In genomic region chr9:124492818-124493217, GRCh38 we compare ENCODE assay signal across 39 cellular contexts. TPM values are rescaled to one million over a fixed set of nuclear protein-coding genes. Genes with fewer than 3 reads are reported as not detected.
"Had no signal": no experiment of that assay in that cellular context is flagged by ENCODE, and none has a peak within 500 bp of the region (broad histone marks: within the 10 kb centered on the region; RNA-seq: fewer than 3 reads in every experiment).

No MANE protein-coding gene starts in this region.

- H3K27ac ChIP-seq: ascending aorta, cardiac muscle cell, VCaP had no signal

- H3K36me3 ChIP-seq: adrenal gland, ascending aorta, cardiac muscle cell had no signal

- H3K27me3 Mint-ChIP-seq: activated CD4-positive, alpha-beta memory T cell treated with anti-CD3 and anti-CD28 coated beads for 36 hours; activated CD8-positive, alpha-beta T cell treated with anti-CD3 and anti-CD28 coated beads for 36 hours; activated naive CD8-positive, alpha-beta T cell treated with anti-CD3 and anti-CD28 coated beads for 36 hours had no signal

- H3K9me3 ChIP-seq: adrenal gland, ascending aorta had no signal

- H3K27ac Mint-ChIP-seq: activated B cell treated with CpG ODN at 0.5 μM for 24 hours; activated CD4-positive, alpha-beta memory T cell treated with anti-CD3 and anti-CD28 coated beads for 36 hours; activated CD8-positive, alpha-beta T cell treated with anti-CD3 and anti-CD28 coated beads for 36 hours; activated naive CD4-positive, alpha-beta T cell treated with anti-CD3 and anti-CD28 coated beads for 36 hours; activated naive CD8-positive, alpha-beta T cell treated with anti-CD3 and anti-CD28 coated beads for 36 hours; activated T-cell treated with anti-CD3 and anti-CD28 coated beads, Interleukin-2, amount 50 U/mL, for 72 hours; activated T-helper 1 cell treated with anti-CD3 and anti-CD28 coated beads, Interleukin-12 subunit alpha, Interleukin-12 subunit beta, Interleukin-2, Interleukin-4 antibody, amounts not matched to agents 30 ng/mL and 10 ng/mL and 1 ng/mL, durations not matched to agents 14 hours and 24 hours and 36 hours; activated T-helper 17 cell treated with anti-CD3 and anti-CD28 coated beads, Interleukin-2, amount 50 U/mL, for 72 hours; brain; T-helper 1 cell treated with Interleukin-12 subunit alpha and Interleukin-12 subunit beta and Interleukin-4 antibody, amounts not matched to agents 30 μg/mL and 1 μg/mL, for 36 hours; T-helper 2 cell treated with Interferon-gamma antibody and Interleukin-4, amounts not matched to agents 5 μg/mL and 100 μg/mL, for 36 hours had no signal

- H3K4me3 ChIP-seq: adrenal gland, ascending aorta, cardiac muscle cell had no signal

- H3K9me3 Mint-ChIP-seq: activated B cell treated with CpG ODN at 0.5 μM for 24 hours; activated CD4-positive, alpha-beta memory T cell treated with anti-CD3 and anti-CD28 coated beads for 36 hours; activated CD8-positive, alpha-beta T cell treated with anti-CD3 and anti-CD28 coated beads for 36 hours; activated naive CD4-positive, alpha-beta T cell treated with anti-CD3 and anti-CD28 coated beads for 36 hours; activated naive CD4-positive, alpha-beta T cell treated with anti-CD3 and anti-CD28 coated beads, Interleukin-2, amount 50 U/mL, for 72 hours; activated naive CD8-positive, alpha-beta T cell treated with anti-CD3 and anti-CD28 coated beads for 36 hours; activated T-cell treated with anti-CD3 and anti-CD28 coated beads, Interleukin-2, amount 50 U/mL, for 4 hours; activated T-cell treated with anti-CD3 and anti-CD28 coated beads, Interleukin-2, amount 50 U/mL, for 72 hours; activated T-helper 1 cell treated with anti-CD3 and anti-CD28 coated beads, Interleukin-12 subunit alpha, Interleukin-12 subunit beta, Interleukin-2, Interleukin-4 antibody, amounts not matched to agents 30 ng/mL and 10 ng/mL and 1 ng/mL, durations not matched to agents 14 hours and 24 hours and 36 hours; activated T-helper 17 cell treated with anti-CD3 and anti-CD28 coated beads, Interleukin-2, amount 50 U/mL, for 72 hours; central memory CD8-positive, alpha-beta T cell; T-helper 1 cell treated with Interleukin-12 subunit alpha and Interleukin-12 subunit beta and Interleukin-4 antibody, amounts not matched to agents 30 μg/mL and 1 μg/mL, for 36 hours; T-helper 2 cell treated with Interferon-gamma antibody and Interleukin-4, amounts not matched to agents 5 μg/mL and 100 μg/mL, for 36 hours had no signal

- H3K27me3 ChIP-seq: adrenal gland, ascending aorta, cardiac muscle cell had no signal

- H3K4me1 ChIP-seq: ascending aorta had no signal

- H3K36me3 Mint-ChIP-seq: activated CD4-positive, alpha-beta memory T cell treated with anti-CD3 and anti-CD28 coated beads for 36 hours; activated naive CD4-positive, alpha-beta T cell treated with anti-CD3 and anti-CD28 coated beads, Interleukin-2, amount 50 U/mL, for 72 hours; activated naive CD8-positive, alpha-beta T cell treated with anti-CD3 and anti-CD28 coated beads for 36 hours; brain had no signal

- H3K4me3 Mint-ChIP-seq: activated B cell treated with CpG ODN at 0.5 μM for 24 hours; activated CD4-positive, alpha-beta memory T cell treated with anti-CD3 and anti-CD28 coated beads for 36 hours; activated CD8-positive, alpha-beta T cell treated with anti-CD3 and anti-CD28 coated beads for 36 hours; activated naive CD4-positive, alpha-beta T cell treated with anti-CD3 and anti-CD28 coated beads for 36 hours; activated naive CD8-positive, alpha-beta T cell treated with anti-CD3 and anti-CD28 coated beads for 36 hours; activated T-cell treated with anti-CD3 and anti-CD28 coated beads, Interleukin-2, amount 50 U/mL, for 4 hours; activated T-cell treated with anti-CD3 and anti-CD28 coated beads, Interleukin-2, amount 50 U/mL, for 72 hours; activated T-helper 1 cell treated with anti-CD3 and anti-CD28 coated beads, Interleukin-12 subunit alpha, Interleukin-12 subunit beta, Interleukin-2, Interleukin-4 antibody, amounts not matched to agents 30 ng/mL and 10 ng/mL and 1 ng/mL, durations not matched to agents 14 hours and 24 hours and 36 hours; activated T-helper 17 cell treated with anti-CD3 and anti-CD28 coated beads, Interleukin-2, amount 50 U/mL, for 72 hours; brain; central memory CD8-positive, alpha-beta T cell; T-helper 1 cell treated with Interleukin-12 subunit alpha and Interleukin-12 subunit beta and Interleukin-4 antibody, amounts not matched to agents 30 μg/mL and 1 μg/mL, for 36 hours; T-helper 2 cell treated with Interferon-gamma antibody and Interleukin-4, amounts not matched to agents 5 μg/mL and 100 μg/mL, for 36 hours had no signal

- DNase-seq: activated B cell treated with CpG ODN at 0.5 μM for 24 hours; activated CD4-positive, alpha-beta memory T cell treated with anti-CD3 and anti-CD28 coated beads for 36 hours; activated CD4-positive, alpha-beta T cell treated with anti-CD3 and anti-CD28 coated beads for 4 hours; activated CD4-positive, alpha-beta T cell treated with anti-CD3 and anti-CD28 coated beads, Interleukin-2, amount 50 U/mL, for 1 hour; activated CD4-positive, alpha-beta T cell treated with anti-CD3 and anti-CD28 coated beads, Interleukin-2, amount 50 U/mL, for 4 hours; activated CD4-positive, CD25-positive, alpha-beta regulatory T cell treated with anti-CD3 and anti-CD28 coated beads, Interleukin-2, amount 50 U/mL, for 72 hours; activated CD8-positive, alpha-beta memory T cell treated with anti-CD3 and anti-CD28 coated beads, Interleukin-2, amount 50 U/mL, for 4 hours; activated CD8-positive, alpha-beta T cell treated with anti-CD3 and anti-CD28 coated beads for 36 hours; activated effector memory CD4-positive, alpha-beta T cell treated with anti-CD3 and anti-CD28 coated beads, Interleukin-2, amount 50 U/mL, for 16 hours; activated gamma-delta T cell treated with Interleukin-2 at 50 U/mL for 16 hours; activated naive CD4-positive, alpha-beta T cell; activated naive CD4-positive, alpha-beta T cell treated with anti-CD3 and anti-CD28 coated beads for 36 hours; activated naive CD4-positive, alpha-beta T cell treated with anti-CD3 and anti-CD28 coated beads, Interleukin-2, amount 50 U/mL, for 16 hours; activated naive CD8-positive, alpha-beta T cell treated with anti-CD3 and anti-CD28 coated beads for 36 hours; activated T-cell treated with anti-CD3 and anti-CD28 coated beads for 4 hours; activated T-cell treated with anti-CD3 and anti-CD28 coated beads, Interleukin-2, amount 50 U/mL, for 1 hour; activated T-cell treated with anti-CD3 and anti-CD28 coated beads, Interleukin-2, amount 50 U/mL, for 4 hours; activated T-cell treated with anti-CD3 and anti-CD28 coated beads, Interleukin-2, amount 50 U/mL, for 72 hours; amniotic stem cell; caudate nucleus; cerebellar nuclear complex; T-helper 1 cell; T-helper 2 cell; T-helper 9 cell had no signal

- FAIRE-seq: bronchial epithelial cell, TTC549 had no signal

RNA-seq across cellular contexts. Expression of gene NR5A1, which starts 14.4 kb away (rescaled TPM):
- total RNA-seq: activated B cell treated with CpG ODN at 0.5 μM for 24 hours; activated CD4-positive, alpha-beta memory T cell treated with anti-CD3 and anti-CD28 coated beads for 36 hours; activated CD8-positive, alpha-beta memory T cell treated with anti-CD3 and anti-CD28 coated beads for 36 hours; activated CD8-positive, alpha-beta T cell treated with anti-CD3 and anti-CD28 coated beads for 36 hours; activated naive CD4-positive, alpha-beta T cell treated with anti-CD3 and anti-CD28 coated beads for 36 hours; activated naive CD4-positive, alpha-beta T cell treated with anti-CD3 and anti-CD28 coated beads, Interleukin-2, amount 50 U/mL, for 72 hours; activated naive CD8-positive, alpha-beta T cell treated with anti-CD3 and anti-CD28 coated beads for 36 hours; activated T-helper 1 cell treated with anti-CD3 and anti-CD28 coated beads, Interleukin-12 subunit alpha, Interleukin-12 subunit beta, Interleukin-2, Interleukin-4 antibody, amounts not matched to agents 30 ng/mL and 10 ng/mL and 1 ng/mL, durations not matched to agents 14 hours and 24 hours and 36 hours; activated T-helper 17 cell treated with anti-CD3 and anti-CD28 coated beads, Interleukin-2, amount 50 U/mL, for 72 hours; bronchial epithelial cell; chondrocyte had no signal
- polyA plus RNA-seq: cardiac muscle cell had no signal

RNA-seq across cellular contexts. Expression of gene ADGRD2, which starts 42.6 kb away (rescaled TPM):
- total RNA-seq: activated B cell treated with CpG ODN at 0.5 μM for 24 hours; activated CD4-positive, alpha-beta memory T cell treated with anti-CD3 and anti-CD28 coated beads for 36 hours; activated CD8-positive, alpha-beta memory T cell treated with anti-CD3 and anti-CD28 coated beads for 36 hours; activated CD8-positive, alpha-beta T cell treated with anti-CD3 and anti-CD28 coated beads for 36 hours; activated naive CD4-positive, alpha-beta T cell treated with anti-CD3 and anti-CD28 coated beads for 36 hours; activated naive CD4-positive, alpha-beta T cell treated with anti-CD3 and anti-CD28 coated beads, Interleukin-2, amount 50 U/mL, for 72 hours; activated naive CD8-positive, alpha-beta T cell treated with anti-CD3 and anti-CD28 coated beads for 36 hours; activated T-cell treated with anti-CD3 and anti-CD28 coated beads, Interleukin-2, amount 50 U/mL, for 4 hours; activated T-cell treated with anti-CD3 and anti-CD28 coated beads, Interleukin-2, amount 50 U/mL, for 72 hours; activated T-helper 1 cell treated with anti-CD3 and anti-CD28 coated beads, Interleukin-12 subunit alpha, Interleukin-12 subunit beta, Interleukin-2, Interleukin-4 antibody, amounts not matched to agents 30 ng/mL and 10 ng/mL and 1 ng/mL, durations not matched to agents 14 hours and 24 hours and 36 hours; activated T-helper 17 cell treated with anti-CD3 and anti-CD28 coated beads, Interleukin-2, amount 50 U/mL, for 72 hours; ascending aorta; bronchial epithelial cell; cardiac muscle cell; chondrocyte had no signal
- polyA plus RNA-seq: cardiac muscle cell had no signal
